In the genomic region with DNA sequence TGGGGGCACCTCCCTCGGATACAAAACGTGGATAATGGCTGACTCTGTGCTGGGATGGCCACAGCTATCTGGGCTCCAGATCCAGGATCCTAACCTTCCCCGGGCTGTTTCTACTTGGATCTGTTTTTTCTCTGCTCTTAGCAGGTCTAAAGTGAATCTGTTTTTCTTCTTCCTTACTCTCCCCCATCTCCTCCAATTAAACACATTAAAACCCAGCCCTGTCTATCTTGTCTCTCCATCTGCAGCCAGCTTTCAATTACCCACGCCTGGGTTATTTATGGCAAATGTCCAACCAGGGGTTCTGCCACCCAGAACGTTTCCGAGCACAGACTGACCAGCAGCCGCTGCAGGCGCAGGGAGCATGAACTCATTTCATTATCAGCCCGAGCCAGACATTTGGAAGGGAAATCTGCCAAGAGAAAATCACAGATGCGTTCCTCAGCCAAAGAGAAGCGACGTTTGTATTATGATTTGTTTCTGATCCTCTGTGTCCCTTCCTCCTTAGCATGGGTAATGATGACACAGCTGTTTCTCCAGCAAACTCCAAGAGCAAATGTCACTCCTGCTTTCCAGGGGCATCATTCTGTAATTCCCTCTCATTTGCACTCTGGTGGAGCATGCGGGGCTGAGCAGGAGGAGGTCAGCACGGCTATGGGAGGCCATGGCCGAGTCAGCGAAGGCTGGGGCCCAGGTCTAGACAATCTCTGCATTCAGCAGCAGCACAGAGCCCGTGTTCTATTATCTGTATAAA, we compare ENCODE assay signal across 8 cellular contexts.
DNase-seq lines count a peak whose midpoint lies in the region; ATAC-seq and TF ChIP-seq lines count a peak whose summit lies in the region.

No MANE protein-coding gene starts in this region.

- no peak for ATAC-seq in HG03342 (IDR thresholded peaks at IDR 0.05; ENCODE audit: unreplicated experiment)
- ATAC-seq in GM19351 (IDR thresholded peaks at IDR 0.05; ENCODE audit: unreplicated experiment): no peak

- peaks cover 56% of the 10 kb centered on the region for H3K4me1 Mint-ChIP-seq in nephron progenitor cell

- peaks cover 3% of the 10 kb centered on the region for H3K27me3 Mint-ChIP-seq in nephron progenitor cell (ENCODE audit: low read depth, poor library complexity)

- no peak overlapping the region for H3K4me3 ChIP-seq in BLaER1 treated with 17β-estradiol and CSF1 and Interleukin-3, amounts not matched to agents 10 nM and 100 nM

- H4K20me1 ChIP-seq in BLaER1 treated with 17β-estradiol and CSF1 and Interleukin-3, amounts not matched to agents 10 nM and 100 nM: peaks cover 0 to 6% (median 0%) of the 10 kb centered on the region in 11 experiments; a peak in 1 of 22 replicates

- peak overlapping the region in 1 of 11 experiments; percentile 31; a peak in 3 of 22 replicates for H3K9ac ChIP-seq in BLaER1 treated with 17β-estradiol and CSF1 and Interleukin-3, amounts not matched to agents 10 nM and 100 nM

- H3K4me2 ChIP-seq in BLaER1 treated with 17β-estradiol and CSF1 and Interleukin-3, amounts not matched to agents 10 nM and 100 nM: peak overlapping the region; percentile 8 to 70 (median 34); a peak in 18 of 22 replicates

- H3K27ac Mint-ChIP-seq in nephron progenitor cell: peak overlapping the region; percentile 93

- peaks cover 0 to 15% (median 11%) of the 10 kb centered on the region in 10 experiments; a peak in 17 of 20 replicates for H3K4me1 ChIP-seq in BLaER1 treated with 17β-estradiol and CSF1 and Interleukin-3, amounts not matched to agents 10 nM and 100 nM

- H3K4me3 Mint-ChIP-seq in nephron progenitor cell: no peak overlapping the region

- peaks cover 12 to 36% (median 31%) of the 10 kb centered on the region in 11 experiments; a peak in 21 of 22 replicates for H3K27me3 ChIP-seq in BLaER1 treated with 17β-estradiol and CSF1 and Interleukin-3, amounts not matched to agents 10 nM and 100 nM

- no peaks in the 10 kb centered on the region for H3K9me3 Mint-ChIP-seq in nephron progenitor cell

- DNase-seq in NCI-H82 treated with DMSO at 0.1 percent for 48 hours (lab: John Stamatoyannopoulos, UW; ENCODE audit: unreplicated experiment) (peak; percentile 36), erythroblast (lab: John Stamatoyannopoulos, UW) (peak; percentile 87), nephron progenitor cell (no peak), KG1 (lab: John Stamatoyannopoulos, UW) (no peak)
- no peak for DNase-seq in stimulated activated CD4-positive, alpha-beta T cell treated with anti-CD3 and anti-CD28 coated beads, Interleukin-15, amount 100 ng/mL, for 24 hours

- H3K27ac ChIP-seq in BLaER1 treated with 17β-estradiol and CSF1 and Interleukin-3, amounts not matched to agents 10 nM and 100 nM: no peak overlapping the region

- TF ChIP-seq CTCF in nephron progenitor cell (IDR thresholded peaks at IDR 0.05): no peak

- H3K9me3 ChIP-seq in BLaER1 treated with 17β-estradiol and CSF1 and Interleukin-3, amounts not matched to agents 10 nM and 100 nM (replicated peaks in 1 of 11): no peaks in the 10 kb centered on the region

- no peak for TF ChIP-seq POLR2A in erythroblast (IDR thresholded peaks at IDR 0.05; ENCODE audit: low read length)

- H3K36me3 ChIP-seq in BLaER1 treated with 17β-estradiol and CSF1 and Interleukin-3, amounts not matched to agents 10 nM and 100 nM: peaks cover 0 to 64% (median 0%) of the 10 kb centered on the region in 11 experiments; a peak in 5 of 22 replicates

- H3K36me3 Mint-ChIP-seq in nephron progenitor cell (ENCODE audit: low read depth): peaks cover 42% of the 10 kb centered on the region

Comparison
In these comparisons a context has a peak if more than half of its experiments do, and no peak if none do; other contexts are left out.
1. DNase-seq: peak in NCI-H82 treated with DMSO at 0.1 percent for 48 hours (single experiment) and erythroblast (2 of 2); none in nephron progenitor cell (single experiment), KG1 (single experiment) and stimulated activated CD4-positive, alpha-beta T cell treated with anti-CD3 and anti-CD28 coated beads, Interleukin-15, amount 100 ng/mL, for 24 hours (single experiment).